Comparison of ENCODE assay signal across 15 cellular contexts in genomic region chr17:38512473-38513058, GRCh38.
"Had no signal": no experiment of that assay in that cellular context is flagged by ENCODE, and none has a peak within 500 bp of the region (broad histone marks: within the 10 kb centered on the region; RNA-seq: fewer than 3 reads in every experiment).

No MANE protein-coding gene starts in this region.

- H3K4me1 ChIP-seq: pancreas had no signal

- H3K4me3 ChIP-seq: esophagus muscularis mucosa, left lung, pancreas, testis had no signal

- FAIRE-seq: pancreas had no signal

- H3K4me3 Mint-ChIP-seq: activated CD4-positive, alpha-beta memory T cell treated with anti-CD3 and anti-CD28 coated beads for 36 hours; activated naive CD8-positive, alpha-beta T cell treated with anti-CD3 and anti-CD28 coated beads for 36 hours; activated T-cell treated with anti-CD3 and anti-CD28 coated beads, Interleukin-2, amount 50 U/mL, for 4 hours had no signal

- H3K36me3 ChIP-seq: pancreas had no signal

- H3K36me3 Mint-ChIP-seq: activated CD4-positive, alpha-beta memory T cell treated with anti-CD3 and anti-CD28 coated beads for 36 hours; activated naive CD8-positive, alpha-beta T cell treated with anti-CD3 and anti-CD28 coated beads for 36 hours had no signal

- H3K27ac ChIP-seq: esophagus muscularis mucosa, left lung, pancreas, testis had no signal

- H3K9me3 Mint-ChIP-seq: activated CD4-positive, alpha-beta memory T cell treated with anti-CD3 and anti-CD28 coated beads for 36 hours; activated naive CD8-positive, alpha-beta T cell treated with anti-CD3 and anti-CD28 coated beads for 36 hours; activated T-cell treated with anti-CD3 and anti-CD28 coated beads, Interleukin-2, amount 50 U/mL, for 4 hours; nephron progenitor cell; stimulated activated naive CD8-positive, alpha-beta T cell treated with anti-CD3 and anti-CD28 coated beads, Interleukin-15, amount 100 ng/mL, for 72 hours had no signal

- H3K9me3 ChIP-seq: esophagus muscularis mucosa, left lung, pancreas, testis had no signal

- H3K27ac Mint-ChIP-seq: activated CD4-positive, alpha-beta memory T cell treated with anti-CD3 and anti-CD28 coated beads for 36 hours; activated naive CD8-positive, alpha-beta T cell treated with anti-CD3 and anti-CD28 coated beads for 36 hours; nephron progenitor cell; stimulated activated naive CD8-positive, alpha-beta T cell treated with anti-CD3 and anti-CD28 coated beads, Interleukin-15, amount 100 ng/mL, for 72 hours had no signal

- H3K27me3 ChIP-seq: testis had no signal

- DNase-seq: activated CD4-positive, alpha-beta memory T cell treated with anti-CD3 and anti-CD28 coated beads for 36 hours; activated CD4-positive, alpha-beta T cell treated with anti-CD3 and anti-CD28 coated beads for 1 hour; activated gamma-delta T cell treated with Interleukin-2 at 50 U/mL for 16 hours; activated naive CD8-positive, alpha-beta T cell treated with anti-CD3 and anti-CD28 coated beads for 36 hours; activated T-cell treated with anti-CD3 and anti-CD28 coated beads, Interleukin-2, amount 50 U/mL, for 4 hours; cerebellar nuclear complex; dermis blood vessel endothelial cell; hypothalamus; nephron progenitor cell; pancreas; stimulated activated CD4-positive, alpha-beta T cell treated with anti-CD3 and anti-CD28 coated beads, Interleukin-4, amount 100 ng/mL, for 24 hours; stimulated activated naive CD8-positive, alpha-beta T cell treated with anti-CD3 and anti-CD28 coated beads, Interleukin-15, amount 100 ng/mL, for 72 hours; testis had no signal
